26 cellular contexts compared by ENCODE assay signal in the genomic region with DNA sequence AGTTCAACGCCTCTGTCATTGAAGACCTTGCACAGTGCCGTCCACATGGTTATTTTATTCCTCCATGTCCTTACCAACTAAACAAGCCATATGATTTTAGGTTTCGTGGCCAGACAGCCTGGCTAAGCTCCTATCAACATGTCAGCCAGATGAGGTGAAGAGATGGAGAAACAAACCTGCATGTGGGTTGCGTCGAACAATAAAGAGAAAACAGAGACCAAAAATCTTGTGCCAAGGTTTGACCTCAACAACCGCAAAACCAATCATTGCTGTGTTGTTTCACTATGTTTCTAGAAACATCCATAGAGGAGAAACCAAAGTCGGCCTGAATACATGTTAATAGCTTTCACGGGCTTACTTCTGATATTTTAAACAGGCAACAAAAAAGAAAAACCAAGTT.
DNase-seq lines count a peak whose midpoint lies in the region; ATAC-seq and TF ChIP-seq lines count a peak whose summit lies in the region.
"Had no signal": no experiment of that assay in that cellular context is flagged by ENCODE, and none has a peak within 500 bp of the region (broad histone marks: within the 10 kb centered on the region; RNA-seq: fewer than 3 reads in every experiment).

No MANE protein-coding gene starts in this region.

- no peak overlapping the region for H3K4me3 Mint-ChIP-seq in nephron progenitor cell
- H3K4me3 Mint-ChIP-seq in chondrocyte (ENCODE audit: unreplicated experiment): no peak overlapping the region
- H3K4me3 Mint-ChIP-seq: CD14-positive monocyte; CD4-positive, alpha-beta memory T cell; CD4-positive, CD25-positive, alpha-beta regulatory T cell; CD8-positive, alpha-beta memory T cell had no signal

- H3K9me3 Mint-ChIP-seq in nephron progenitor cell: peaks cover 27% of the 10 kb centered on the region
- H3K9me3 Mint-ChIP-seq in chondrocyte (ENCODE audit: low read depth): peaks cover 3% of the 10 kb centered on the region
- H3K9me3 Mint-ChIP-seq: CD14-positive monocyte; CD4-positive, CD25-positive, alpha-beta regulatory T cell; CD8-positive, alpha-beta memory T cell had no signal

- no peak overlapping the region for H3K9ac ChIP-seq in KMS-11
- H3K9ac ChIP-seq in mesenchymal stem cell (ENCODE audit: low read length): no peak overlapping the region
- H3K9ac ChIP-seq in smooth muscle cell (ENCODE audit: low read depth): no peak overlapping the region
- H3K9ac ChIP-seq: BLaER1 had no signal

- H2BK120ac ChIP-seq in mesenchymal stem cell (ENCODE audit: low read depth, low read length): no peak overlapping the region

- H4K20me1 ChIP-seq in KMS-11 (ENCODE audit: insufficient read depth) (no peaks in the 10 kb centered on the region), smooth muscle cell (ENCODE audit: low read depth) (no peaks in the 10 kb centered on the region)
- H4K20me1 ChIP-seq: BLaER1 had no signal

- H3K27me3 Mint-ChIP-seq in nephron progenitor cell (ENCODE audit: low read depth, poor library complexity): no peaks in the 10 kb centered on the region
- H3K27me3 Mint-ChIP-seq in chondrocyte (ENCODE audit: low read depth): no peaks in the 10 kb centered on the region
- H3K27me3 Mint-ChIP-seq: CD4-positive, alpha-beta memory T cell; CD4-positive, CD25-positive, alpha-beta regulatory T cell had no signal

- DNase-seq in mesenchymal stem cell (no peak), nephron progenitor cell (no peak), smooth muscle cell (lab: John Stamatoyannopoulos, UW; ENCODE audit: unreplicated experiment) (no peak), chondrocyte (ENCODE audit: low spot score) (no peak)
- DNase-seq: 8988T; ACHN; BE2C; C1 segment of cervical spinal cord; CD4-positive, alpha-beta memory T cell; CD4-positive, CD25-positive, alpha-beta regulatory T cell; CD8-positive, alpha-beta memory T cell; COR-L47; DMS 273 treated with DMSO at 0.1 percent for 48 hours; DMS153; DMS53; DMS79; DND-41; EL; GDM1 had no signal

- H3K9me3 ChIP-seq in mesenchymal stem cell (ENCODE audit: control insufficient read depth, low read length) (no peaks in the 10 kb centered on the region), smooth muscle cell (replicated peaks; ENCODE audit: low read depth) (no peaks in the 10 kb centered on the region)
- H3K9me3 ChIP-seq: BE2C, BLaER1 had no signal

- no peak for TF ChIP-seq CTCF in KMS-11 (conservative IDR thresholded peaks at IDR 0.05; ENCODE audit: low read depth, low read length)
- TF ChIP-seq CTCF in nephron progenitor cell (IDR thresholded peaks at IDR 0.05): no peak
- no peak for TF ChIP-seq CTCF in smooth muscle cell (IDR thresholded peaks at IDR 0.05; ENCODE audit: borderline replicate concordance, insufficient read depth, poor library complexity, severe bottlenecking)
- TF ChIP-seq CTCF in chondrocyte (IDR thresholded peaks at IDR 0.05): no peak

- H4K8ac ChIP-seq in mesenchymal stem cell (ENCODE audit: low read length): peak overlapping the region; percentile 27

- peak overlapping the region in 1 of 2 experiments; percentile 69 for H2BK12ac ChIP-seq in mesenchymal stem cell (ENCODE audit: low read length in 2 of 2)

- H3K4me2 ChIP-seq in KMS-11 (peak overlapping the region; percentile 14; the same call in 1 of the 2 replicates), mesenchymal stem cell (ENCODE audit: low read length, poor library complexity, severe bottlenecking) (no peak overlapping the region), smooth muscle cell (peak overlapping the region; percentile 38)
- H3K4me2 ChIP-seq: BLaER1 had no signal

- H3F3A ChIP-seq in smooth muscle cell (ENCODE audit: low read depth): peaks cover 23% of the 10 kb centered on the region

- H3K4me3 ChIP-seq in KMS-11 (IDR thresholded peaks at IDR 0.05; ENCODE audit: insufficient read depth, low read depth, low read length) (no peak overlapping the region), mesenchymal stem cell (ENCODE audit: insufficient read depth in 1 of 2, low read depth in 1 of 2, low read length in 2 of 2) (no peak overlapping the region), smooth muscle cell (no peak overlapping the region)
- H3K4me3 ChIP-seq: BLaER1, GM12878 had no signal

- no peak overlapping the region for H3K23ac ChIP-seq in mesenchymal stem cell (ENCODE audit: low read length in 2 of 2)

- ATAC-seq in HG03439 (IDR thresholded peaks at IDR 0.05; ENCODE audit: unreplicated experiment) (no peak), GM21723 (IDR thresholded peaks at IDR 0.05; ENCODE audit: unreplicated experiment) (no peak), HG03378 (IDR thresholded peaks at IDR 0.05; ENCODE audit: unreplicated experiment) (no peak)
- ATAC-seq: GM12878 had no signal

- H4K91ac ChIP-seq in mesenchymal stem cell (ENCODE audit: low read length): no peak overlapping the region

- H3K27ac ChIP-seq in KMS-11 (no peak overlapping the region), mesenchymal stem cell (ENCODE audit: low read length, poor library complexity, severe bottlenecking) (no peak overlapping the region), smooth muscle cell (ENCODE audit: low read depth) (peak overlapping the region; percentile 73)
- H3K27ac ChIP-seq: BLaER1 had no signal

- H3K14ac ChIP-seq in mesenchymal stem cell (ENCODE audit: low read length in 2 of 2): no peak overlapping the region

- no peak overlapping the region for H2AFZ ChIP-seq in KMS-11 (ENCODE audit: low read depth)
- H2AFZ ChIP-seq in mesenchymal stem cell (ENCODE audit: low read depth, low read length): no peak overlapping the region
- no peak overlapping the region for H2AFZ ChIP-seq in smooth muscle cell (ENCODE audit: low read depth)

- H3K79me2 ChIP-seq in KMS-11 (ENCODE audit: insufficient read depth, low read depth): no peaks in the 10 kb centered on the region
- H3K79me2 ChIP-seq in smooth muscle cell (ENCODE audit: low read depth): peaks cover 63% of the 10 kb centered on the region

- H3K79me1 ChIP-seq in mesenchymal stem cell (replicated peaks; ENCODE audit: low read length, poor library complexity, severe bottlenecking): peaks cover 7% of the 10 kb centered on the region

- H3K36me3 ChIP-seq in KMS-11 (ENCODE audit: insufficient read depth) (no peaks in the 10 kb centered on the region), mesenchymal stem cell (ENCODE audit: control insufficient read depth in 1 of 2, insufficient read depth in 2 of 2, low read depth in 1 of 2, low read length in 2 of 2) (no peaks in the 10 kb centered on the region), smooth muscle cell (ENCODE audit: low read depth) (no peaks in the 10 kb centered on the region)
- H3K36me3 ChIP-seq: BLaER1 had no signal

- peak overlapping the region in 1 of 2 experiments; percentile 16 for H3K18ac ChIP-seq in mesenchymal stem cell (ENCODE audit: low read depth in 1 of 2, low read length in 2 of 2)

- no peak overlapping the region for H2AK5ac ChIP-seq in mesenchymal stem cell (ENCODE audit: low read length, severe bottlenecking)

- H3K27ac Mint-ChIP-seq in nephron progenitor cell (peak overlapping the region; percentile 70), chondrocyte (ENCODE audit: unreplicated experiment) (no peak overlapping the region)
- H3K27ac Mint-ChIP-seq: CD14-positive monocyte; CD4-positive, alpha-beta memory T cell; CD8-positive, alpha-beta memory T cell had no signal

- H2BK5ac ChIP-seq in mesenchymal stem cell (ENCODE audit: low read depth, low read length, poor library complexity, severe bottlenecking): no peak overlapping the region

- H3K4me1 Mint-ChIP-seq in nephron progenitor cell (peaks cover 50% of the 10 kb centered on the region), chondrocyte (ENCODE audit: low read depth) (peaks cover 31% of the 10 kb centered on the region)
- H3K4me1 Mint-ChIP-seq: CD14-positive monocyte; CD8-positive, alpha-beta memory T cell had no signal

- H3K4me1 ChIP-seq in KMS-11 (ENCODE audit: low read depth, poor library complexity, severe bottlenecking) (peaks cover 12% of the 10 kb centered on the region), mesenchymal stem cell (ENCODE audit: control insufficient read depth, insufficient read depth, low read depth, low read length) (no peaks in the 10 kb centered on the region), smooth muscle cell (ENCODE audit: low read depth) (peaks cover 16% of the 10 kb centered on the region)
- H3K4me1 ChIP-seq: BLaER1 had no signal

- WGBS in mesenchymal stem cell: 92% methylated on average over 6 of the region's 8 CpGs
- WGBS in smooth muscle cell (ENCODE audit: low lambda C conversion rate): 92% methylated on average over 8 of the region's 8 CpGs

- H2BK15ac ChIP-seq in mesenchymal stem cell (ENCODE audit: low read depth, poor library complexity, severe bottlenecking): no peak overlapping the region

- H3K27me3 ChIP-seq in KMS-11 (ENCODE audit: insufficient read depth, low read depth) (peaks cover 30% of the 10 kb centered on the region; the same call in 1 of the 2 replicates), mesenchymal stem cell (ENCODE audit: control insufficient read depth in 1 of 2, insufficient read depth in 1 of 2, low read length in 2 of 2) (no peaks in the 10 kb centered on the region), smooth muscle cell (ENCODE audit: low read depth) (no peaks in the 10 kb centered on the region)
- H3K27me3 ChIP-seq: BE2C, BLaER1 had no signal

- H3K4ac ChIP-seq in mesenchymal stem cell (ENCODE audit: low read depth in 1 of 2, low read length in 2 of 2): no peak overlapping the region

- peaks cover 26% of the 10 kb centered on the region for H3K36me3 Mint-ChIP-seq in nephron progenitor cell (ENCODE audit: low read depth)
- H3K36me3 Mint-ChIP-seq in chondrocyte (ENCODE audit: low read depth): no peaks in the 10 kb centered on the region
- H3K36me3 Mint-ChIP-seq: CD14-positive monocyte; CD4-positive, alpha-beta memory T cell had no signal
